In the genomic region with DNA sequence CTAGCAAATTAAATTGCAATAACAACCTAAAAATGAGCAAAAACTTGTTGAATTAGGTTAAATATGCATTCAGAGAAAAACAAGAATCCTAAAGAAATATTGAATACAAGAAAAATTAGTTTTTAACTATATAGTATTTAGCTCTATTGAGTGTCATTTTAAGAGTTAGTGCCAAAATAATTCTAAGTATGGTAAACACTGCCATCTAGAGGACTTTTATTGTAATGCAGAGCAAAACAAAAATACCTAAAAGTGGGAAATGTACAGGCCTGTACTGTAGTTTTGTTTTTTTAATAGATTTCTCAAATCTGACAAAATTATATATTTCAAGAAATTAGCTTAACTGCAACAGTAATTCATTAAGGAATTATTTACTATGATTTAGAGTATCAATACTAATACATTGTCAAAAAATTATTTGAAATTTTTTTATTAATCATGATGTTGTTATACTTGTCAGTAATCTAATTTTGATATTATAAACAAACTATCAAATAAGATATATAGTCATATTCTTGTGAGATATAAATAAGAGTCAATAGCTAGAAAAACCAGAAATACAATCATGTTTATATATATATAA, we compare ENCODE assay signal across 8 cellular contexts. TPM values are rescaled to one million over a fixed set of nuclear protein-coding genes. Genes with fewer than 3 reads are reported as not detected.
DNase-seq lines count a peak whose midpoint lies in the region; ATAC-seq and TF ChIP-seq lines count a peak whose summit lies in the region.

No MANE protein-coding gene starts in this region.

- no peaks in the 10 kb centered on the region for H3K79me2 ChIP-seq in PC-3 (ENCODE audit: low read length)

- TF ChIP-seq POLR2A in esophagus squamous epithelium (IDR thresholded peaks at IDR 0.05) (no peak), gastrocnemius medialis (IDR thresholded peaks at IDR 0.05) (no peak)

- H3K9me3 ChIP-seq in PC-3 (ENCODE audit: low read length), result no peaks in the 10 kb centered on the region
- no peaks in the 10 kb centered on the region for H3K9me3 ChIP-seq in esophagus squamous epithelium
- H3K9me3 ChIP-seq in gastrocnemius medialis, result no peaks in the 10 kb centered on the region

- in situ Hi-C loops in gastrocnemius medialis (cut with MboI; ENCODE audit: low sequenced_read_pairs in 4 of 4), result no loop called here

- no peaks in the 10 kb centered on the region for H3F3A ChIP-seq in PC-3 (ENCODE audit: low read length, unreplicated experiment)

- peak; percentile 38 for TF ChIP-seq CTCF in AG04449 (IDR thresholded peaks at IDR 0.05; ENCODE audit: insufficient read depth, low read length, missing control alignments)
- TF ChIP-seq CTCF in PC-3 (conservative IDR thresholded peaks at IDR 0.05; ENCODE audit: low read depth, low read length), result peak; percentile 64
- peak; percentile 49 to 78 (median 68) for TF ChIP-seq CTCF in esophagus squamous epithelium (IDR thresholded peaks at IDR 0.05)
- TF ChIP-seq CTCF in gastrocnemius medialis (IDR thresholded peaks at IDR 0.05 in 4 of 5, conservative IDR thresholded peaks at IDR 0.05 in 1 of 5), result peak; percentile 56 to 84 (median 78)

- H3K4me3 ChIP-seq in AG04449 (ENCODE audit: low read depth, low read length), result no peak overlapping the region
- no peak overlapping the region for H3K4me3 ChIP-seq in PC-3 (ENCODE audit: low read length)
- no peak overlapping the region for H3K4me3 ChIP-seq in esophagus squamous epithelium
- no peak overlapping the region for H3K4me3 ChIP-seq in gastrocnemius medialis

- H3K36me3 ChIP-seq in PC-3 (ENCODE audit: low read depth, low read length), result no peaks in the 10 kb centered on the region
- H3K36me3 ChIP-seq in esophagus squamous epithelium, result no peaks in the 10 kb centered on the region
- no peaks in the 10 kb centered on the region for H3K36me3 ChIP-seq in gastrocnemius medialis

- H3K4me1 ChIP-seq in PC-3 (ENCODE audit: insufficient read depth, low read length), result no peaks in the 10 kb centered on the region
- H3K4me1 ChIP-seq in esophagus squamous epithelium, result no peaks in the 10 kb centered on the region
- peaks cover 0 to 6% of the 10 kb centered on the region in 2 donors for H3K4me1 ChIP-seq in gastrocnemius medialis

- ATAC-seq in GM18511 (IDR thresholded peaks at IDR 0.05; ENCODE audit: unreplicated experiment), result peak; percentile 91
- peak; percentile 80 for ATAC-seq in HG03175 (IDR thresholded peaks at IDR 0.05; ENCODE audit: unreplicated experiment)
- 0 out of 2 replicates have a peak, but pooled peaks have one; percentile 35 for ATAC-seq in PC-3
- ATAC-seq in gastrocnemius medialis, result peak in 1 of 2 donors; percentile 68

- POLR2A ChIA-PET in AG04449 (lab: Yijun Ruan, JAX), result no interaction called here
- POLR2A ChIA-PET in PC-3 (lab: Charles Lee; ENCODE audit: unreplicated experiment), result no interaction called here

- H3K4me2 ChIP-seq in PC-3 (ENCODE audit: low read length), result no peak overlapping the region

- H3K9ac ChIP-seq in PC-3 (ENCODE audit: low read length), result no peak overlapping the region

- CTCF ChIA-PET in AG04449 (lab: Yijun Ruan, JAX), result interaction anchor here (0.6 to 2.0 kb wide), 12 partner anchors 9 to 1581 kb away, joined by 3 to 9 read pairs (median 3); no protein-coding TSS in a partner anchor
- CTCF ChIA-PET in PC-3 (lab: Charles Lee), result interaction anchor here (0.6 kb wide), 2 partner anchors 76 to 549 kb away, joined by 3 to 5 read pairs; no protein-coding TSS in a partner anchor

- no TSS peak for BruUV-seq in PC-3 (replicated peaks; lab: Mats Ljungman, UMichigan)

- no peak overlapping the region for H2AFZ ChIP-seq in PC-3 (ENCODE audit: low read length)

- no peaks in the 10 kb centered on the region for H4K20me1 ChIP-seq in PC-3 (ENCODE audit: low read length)

- no peaks in the 10 kb centered on the region for H3K27me3 ChIP-seq in PC-3 (ENCODE audit: low read length)
- H3K27me3 ChIP-seq in esophagus squamous epithelium, result no peaks in the 10 kb centered on the region
- no peaks in the 10 kb centered on the region for H3K27me3 ChIP-seq in gastrocnemius medialis

- H3K27ac ChIP-seq in PC-3 (ENCODE audit: low read length) (no peak overlapping the region), esophagus squamous epithelium (no peak overlapping the region), gastrocnemius medialis (no peak overlapping the region)

- H3K9me2 ChIP-seq in PC-3 (replicated peaks; ENCODE audit: low read length), result no peaks in the 10 kb centered on the region

- intact Hi-C loops in PC-3 (cut with micrococcal nuclease), result loop anchor here (2.0 to 10.0 kb wide), 2 partner anchors 176 to 746 kb away; no protein-coding TSS in a partner anchor
- intact Hi-C loops in esophagus squamous epithelium (cut with DNase I), result no loop called here
- intact Hi-C loops in gastrocnemius medialis (cut with DNase I; ENCODE audit: low total_unique reads), result loop anchor here (10.0 kb wide), 1 partner anchor 614 kb away; no protein-coding TSS in a partner anchor

- DNase-seq in AG04449 (ENCODE audit: low read depth, low spot score) (no peak), PC-3 (peak; percentile 63), esophagus squamous epithelium (lab: John Stamatoyannopoulos, UW) (no peak), gastrocnemius medialis (no peak), GOT3 (lab: John Stamatoyannopoulos, UW) (no peak), ecto neural progenitor cell (ENCODE audit: low spot score) (no peak)

RNA-seq across cellular contexts. Expression of a gene that starts 8.2 kb away (rescaled TPM):
- total RNA-seq in PC-3 (2014; rRNA removed) (0.63 and 0.98 TPM in 2 replicates), esophagus squamous epithelium (1 to 10 TPM in 1 of 4 donors, under 1 TPM in 3; 0.04 to 1.9 (median 0.45) TPM), gastrocnemius medialis (1 to 10 TPM; 1.4 to 2.1 (median 1.9) TPM)
